In the genomic region with DNA sequence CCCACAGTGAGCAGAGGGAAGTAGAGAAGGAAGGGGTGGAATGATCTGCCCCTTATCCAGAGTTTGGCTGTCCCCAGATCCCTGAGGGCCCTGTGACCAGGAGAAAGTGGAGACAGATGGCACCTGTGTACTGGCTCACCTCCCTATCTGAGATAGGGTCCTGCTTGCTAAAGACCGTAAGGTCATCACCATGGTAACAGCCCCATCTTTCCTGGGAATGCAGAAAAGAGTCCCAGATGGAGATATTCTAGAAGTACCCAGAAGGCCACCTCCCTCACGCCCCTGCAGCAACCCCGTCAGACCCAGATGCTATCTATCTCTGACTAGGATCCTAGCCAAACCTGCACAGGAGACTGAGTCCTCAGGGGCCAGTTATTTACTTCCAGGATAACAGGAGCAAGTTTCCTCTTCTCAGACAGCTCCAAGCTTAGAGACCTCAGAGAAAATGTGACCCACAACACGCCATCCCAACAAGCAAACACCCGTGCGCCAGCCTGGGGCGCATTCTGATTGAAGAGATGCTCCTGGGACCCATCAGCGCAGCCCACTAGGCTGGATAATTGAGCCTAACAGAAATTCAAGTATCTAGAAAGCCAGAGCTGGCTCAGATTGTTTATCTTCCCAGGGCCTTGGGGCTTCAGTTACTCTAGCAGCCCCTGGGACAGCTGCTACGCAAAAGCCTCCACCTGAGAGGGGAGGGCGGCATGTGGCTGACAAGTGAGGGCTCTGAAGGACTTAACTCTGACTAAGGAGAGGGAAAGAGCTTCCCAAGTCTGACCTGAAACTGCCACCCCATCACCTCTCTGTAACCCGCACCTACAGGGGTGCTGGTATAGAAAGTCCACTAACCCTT, we compare ENCODE assay signal across 1 cellular context.
TF ChIP-seq lines count a peak whose summit lies in the region.

No MANE protein-coding gene starts in this region.

TF ChIP-seq in GM23338, 12 proteins besides CTCF, POLR2A, EP300 and RAD21 (continued from another document):
- TF ChIP-seq, protein P1, sequence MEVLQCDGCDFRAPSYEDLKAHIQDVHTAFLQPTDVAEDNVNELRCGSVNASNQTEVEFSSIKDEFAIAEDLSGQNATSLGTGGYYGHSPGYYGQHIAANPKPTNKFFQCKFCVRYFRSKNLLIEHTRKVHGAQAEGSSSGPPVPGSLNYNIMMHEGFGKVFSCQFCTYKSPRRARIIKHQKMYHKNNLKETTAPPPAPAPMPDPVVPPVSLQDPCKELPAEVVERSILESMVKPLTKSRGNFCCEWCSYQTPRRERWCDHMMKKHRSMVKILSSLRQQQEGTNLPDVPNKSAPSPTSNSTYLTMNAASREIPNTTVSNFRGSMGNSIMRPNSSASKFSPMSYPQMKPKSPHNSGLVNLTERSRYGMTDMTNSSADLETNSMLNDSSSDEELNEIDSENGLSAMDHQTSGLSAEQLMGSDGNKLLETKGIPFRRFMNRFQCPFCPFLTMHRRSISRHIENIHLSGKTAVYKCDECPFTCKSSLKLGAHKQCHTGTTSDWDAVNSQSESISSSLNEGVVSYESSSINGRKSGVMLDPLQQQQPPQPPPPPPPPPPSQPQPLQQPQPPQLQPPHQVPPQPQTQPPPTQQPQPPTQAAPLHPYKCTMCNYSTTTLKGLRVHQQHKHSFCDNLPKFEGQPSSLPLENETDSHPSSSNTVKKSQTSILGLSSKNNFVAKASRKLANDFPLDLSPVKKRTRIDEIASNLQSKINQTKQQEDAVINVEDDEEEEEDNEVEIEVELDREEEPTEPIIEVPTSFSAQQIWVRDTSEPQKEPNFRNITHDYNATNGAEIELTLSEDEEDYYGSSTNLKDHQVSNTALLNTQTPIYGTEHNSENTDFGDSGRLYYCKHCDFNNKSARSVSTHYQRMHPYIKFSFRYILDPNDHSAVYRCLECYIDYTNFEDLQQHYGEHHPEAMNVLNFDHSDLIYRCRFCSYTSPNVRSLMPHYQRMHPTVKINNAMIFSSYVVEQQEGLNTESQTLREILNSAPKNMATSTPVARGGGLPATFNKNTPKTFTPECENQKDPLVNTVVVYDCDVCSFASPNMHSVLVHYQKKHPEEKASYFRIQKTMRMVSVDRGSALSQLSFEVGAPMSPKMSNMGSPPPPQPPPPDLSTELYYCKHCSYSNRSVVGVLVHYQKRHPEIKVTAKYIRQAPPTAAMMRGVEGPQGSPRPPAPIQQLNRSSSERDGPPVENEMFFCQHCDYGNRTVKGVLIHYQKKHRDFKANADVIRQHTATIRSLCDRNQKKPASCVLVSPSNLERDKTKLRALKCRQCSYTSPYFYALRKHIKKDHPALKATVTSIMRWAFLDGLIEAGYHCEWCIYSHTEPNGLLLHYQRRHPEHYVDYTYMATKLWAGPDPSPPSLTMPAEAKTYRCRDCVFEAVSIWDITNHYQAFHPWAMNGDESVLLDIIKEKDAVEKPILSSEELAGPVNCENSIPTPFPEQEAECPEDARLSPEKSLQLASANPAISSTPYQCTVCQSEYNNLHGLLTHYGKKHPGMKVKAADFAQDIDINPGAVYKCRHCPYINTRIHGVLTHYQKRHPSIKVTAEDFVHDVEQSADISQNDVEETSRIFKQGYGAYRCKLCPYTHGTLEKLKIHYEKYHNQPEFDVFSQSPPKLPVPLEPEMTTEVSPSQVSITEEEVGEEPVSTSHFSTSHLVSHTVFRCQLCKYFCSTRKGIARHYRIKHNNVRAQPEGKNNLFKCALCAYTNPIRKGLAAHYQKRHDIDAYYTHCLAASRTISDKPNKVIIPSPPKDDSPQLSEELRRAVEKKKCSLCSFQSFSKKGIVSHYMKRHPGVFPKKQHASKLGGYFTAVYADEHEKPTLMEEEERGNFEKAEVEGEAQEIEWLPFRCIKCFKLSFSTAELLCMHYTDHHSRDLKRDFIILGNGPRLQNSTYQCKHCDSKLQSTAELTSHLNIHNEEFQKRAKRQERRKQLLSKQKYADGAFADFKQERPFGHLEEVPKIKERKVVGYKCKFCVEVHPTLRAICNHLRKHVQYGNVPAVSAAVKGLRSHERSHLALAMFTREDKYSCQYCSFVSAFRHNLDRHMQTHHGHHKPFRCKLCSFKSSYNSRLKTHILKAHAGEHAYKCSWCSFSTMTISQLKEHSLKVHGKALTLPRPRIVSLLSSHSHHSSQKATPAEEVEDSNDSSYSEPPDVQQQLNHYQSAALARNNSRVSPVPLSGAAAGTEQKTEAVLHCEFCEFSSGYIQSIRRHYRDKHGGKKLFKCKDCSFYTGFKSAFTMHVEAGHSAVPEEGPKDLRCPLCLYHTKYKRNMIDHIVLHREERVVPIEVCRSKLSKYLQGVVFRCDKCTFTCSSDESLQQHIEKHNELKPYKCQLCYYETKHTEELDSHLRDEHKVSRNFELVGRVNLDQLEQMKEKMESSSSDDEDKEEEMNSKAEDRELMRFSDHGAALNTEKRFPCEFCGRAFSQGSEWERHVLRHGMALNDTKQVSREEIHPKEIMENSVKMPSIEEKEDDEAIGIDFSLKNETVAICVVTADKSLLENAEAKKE (CRISPR knock-in tag; IDR thresholded peaks at IDR 0.05) = no peak
